ENCODE assay signal across 10 cellular contexts in genomic region chr7:21028186-21028989, GRCh38.
DNase-seq lines count a peak whose midpoint lies in the region; TF ChIP-seq lines count a peak whose summit lies in the region.
"Had no signal": no experiment of that assay in that cellular context is flagged by ENCODE, and none has a peak within 500 bp of the region (broad histone marks: within the 10 kb centered on the region; RNA-seq: fewer than 3 reads in every experiment).

No MANE protein-coding gene starts in this region.

- TF ChIP-seq EP300 in transverse colon (IDR thresholded peaks at IDR 0.05; ENCODE audit: low read depth) = no peak

- H3K9me3 ChIP-seq in HUES64 (ENCODE audit: insufficient read depth, low read depth, low read length) (no peaks in the 10 kb centered on the region), ectodermal cell (ENCODE audit: control insufficient read depth, low read length) (no peaks in the 10 kb centered on the region), transverse colon (no peaks in the 10 kb centered on the region)

- intact Hi-C loops in transverse colon (cut with DNase I; ENCODE audit: low total_unique reads) = no loop called here

- DNase-seq in NCI-H510A treated with DMSO at 0.1 percent for 48 hours (lab: John Stamatoyannopoulos, UW) (peak; percentile 64), transverse colon (peak; percentile 47), GF-D8 (lab: John Stamatoyannopoulos, UW) (no peak), AG08396 (ENCODE audit: low spot score) (no peak), AG08395 (ENCODE audit: low spot score) (no peak)
- DNase-seq: activated naive CD4-positive, alpha-beta T cell; NCI-H774; stimulated activated CD8-positive, alpha-beta memory T cell treated with anti-CD3 and anti-CD28 coated beads, Interleukin-4, amount 100 ng/mL, for 48 hours had no signal

- peak in 2 of 5 experiments; percentile 10 to 16 for TF ChIP-seq CTCF in transverse colon (IDR thresholded peaks at IDR 0.05)

- no peak for TF ChIP-seq POLR2A in transverse colon (IDR thresholded peaks at IDR 0.05)

- H3K27me3 ChIP-seq in HUES64 (ENCODE audit: insufficient read depth, low read length) (no peaks in the 10 kb centered on the region), ectodermal cell (ENCODE audit: control insufficient read depth, insufficient read depth, low read length, poor library complexity, severe bottlenecking) (no peaks in the 10 kb centered on the region), transverse colon (no peaks in the 10 kb centered on the region)

- H3K36me3 ChIP-seq in HUES64 (ENCODE audit: insufficient read depth, low read length) (no peaks in the 10 kb centered on the region), ectodermal cell (ENCODE audit: control insufficient read depth, insufficient read depth, low read length) (no peaks in the 10 kb centered on the region), transverse colon (no peaks in the 10 kb centered on the region)

- 54% methylated on average over 16 of the region's 16 CpGs for WGBS in HUES64
- WGBS in ectodermal cell, 2 experiments = 32 to 36% methylated on average over 15 to 16 of the region's 16 CpGs
- WGBS in transverse colon (ENCODE audit: low coverage in 1 of 2), 2 donors = 24 to 27% methylated on average over 5 to 16 of the region's 16 CpGs

- no peak overlapping the region for H3K9ac ChIP-seq in HUES64 (ENCODE audit: low read depth, low read length)

- peak overlapping the region; percentile 79; the same call in 1 of the 2 replicates for H3K27ac ChIP-seq in HUES64 (ENCODE audit: low read depth, low read length)
- peak overlapping the region; percentile 79 for H3K27ac ChIP-seq in ectodermal cell (ENCODE audit: insufficient read depth, low read depth, low read length, poor library complexity, severe bottlenecking)
- no peak overlapping the region for H3K27ac ChIP-seq in transverse colon

- H3K4me1 ChIP-seq in HUES64 (ENCODE audit: insufficient read depth, low read length) (peaks cover 84% of the 10 kb centered on the region), ectodermal cell (ENCODE audit: control insufficient read depth, insufficient read depth, low read length) (peaks cover 68% of the 10 kb centered on the region), transverse colon (peaks cover 0 to 13% (median 6%) of the 10 kb centered on the region in 4 donors)

- H3K4me3 ChIP-seq in HUES64 (ENCODE audit: low read length) (peak overlapping the region; percentile 1), ectodermal cell (ENCODE audit: insufficient read depth, low read depth, low read length) (no peak overlapping the region), transverse colon (no peak overlapping the region)

- in situ Hi-C loops in transverse colon (cut with MboI; ENCODE audit: low pct_ligation_motif_present in 1 of 4, low pct_unique_long_range_greater_than_20kb in 1 of 4, low sequenced_read_pairs in 3 of 4) = no loop called here

Comparison
In these comparisons a context has a peak if more than half of its experiments do, and no peak if none do; other contexts are left out.
1. H3K27ac ChIP-seq: peak in HUES64 (single experiment) and ectodermal cell (single experiment); none in transverse colon (0 of 4).
2. DNase-seq: peak in NCI-H510A treated with DMSO at 0.1 percent for 48 hours (single experiment) and transverse colon (single experiment); none in GF-D8 (single experiment), AG08396 (single experiment) and AG08395 (single experiment).